Comparison of ENCODE assay signal across 1 cellular context in the genomic region with DNA sequence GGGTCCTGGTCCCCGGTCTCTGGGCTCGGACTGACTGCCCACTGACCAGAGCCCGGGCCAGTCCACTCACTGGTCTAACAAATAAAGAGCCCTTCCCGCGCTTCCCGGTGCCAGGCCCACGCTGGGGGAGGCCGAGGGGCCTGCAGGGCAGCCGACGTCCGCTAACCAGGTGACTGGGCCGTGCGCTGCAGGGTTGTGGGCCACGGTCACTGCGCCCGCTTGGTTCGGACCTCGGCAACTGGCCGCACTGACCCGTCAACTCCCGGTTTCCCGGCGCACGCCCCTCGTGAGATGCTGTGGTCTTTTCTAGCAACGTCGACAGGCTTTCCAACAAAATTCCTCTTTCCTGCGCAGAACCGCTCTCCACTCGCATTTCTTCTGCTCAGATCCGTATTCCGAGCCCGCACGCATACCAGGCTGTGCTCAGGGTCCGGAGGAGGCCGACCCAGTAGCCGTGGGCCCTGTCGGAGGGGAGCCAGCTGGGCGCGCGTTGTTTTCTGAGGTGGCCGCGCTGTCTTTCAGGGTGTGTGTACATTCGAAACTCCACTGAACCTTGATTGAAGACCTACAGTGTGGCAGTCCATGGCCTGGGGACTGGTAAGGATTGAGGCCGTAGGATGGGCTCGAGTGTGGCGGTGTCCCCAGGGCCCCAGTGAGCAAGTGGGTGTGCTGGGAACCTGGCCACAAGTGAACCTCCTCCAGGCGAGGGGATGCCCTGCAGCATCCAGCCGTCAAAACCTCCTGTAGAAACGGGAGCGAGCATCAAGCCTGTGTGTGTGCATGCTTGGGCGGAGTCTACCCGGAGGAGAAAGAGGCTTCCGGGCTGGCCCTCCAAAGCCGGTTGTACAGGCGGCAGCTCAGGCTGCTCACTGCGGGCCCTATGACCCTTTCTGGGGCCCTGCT.
A peak's percentile ranks its signal among the peaks of the same experiment; 100 is the strongest.
TF ChIP-seq lines count a peak whose summit lies in the region.

No MANE protein-coding gene starts in this region.

TF ChIP-seq in HepG2, 621 proteins besides CTCF, POLR2A, EP300 and RAD21 (continued from another document and continues in another):
- TF ChIP-seq GRHL1 (CRISPR knock-in tag; conservative IDR thresholded peaks at IDR 0.05) (no peak), ZMYM4 (CRISPR knock-in tag; IDR thresholded peaks at IDR 0.05) (no peak), ZNF670 (CRISPR knock-in tag; IDR thresholded peaks at IDR 0.05; ENCODE audit: borderline replicate concordance) (no peak), KAT7 (CRISPR knock-in tag; IDR thresholded peaks at IDR 0.05; ENCODE audit: borderline replicate concordance) (0 out of 2 replicates have a peak, but pooled peaks have one; percentile 26), EEA1 (CRISPR knock-in tag; IDR thresholded peaks at IDR 0.05; ENCODE audit: borderline replicate concordance) (no peak), ZNF280D (CRISPR knock-in tag; IDR thresholded peaks at IDR 0.05) (peak; percentile 21; the same call in 1 of the 2 replicates), ZNF841 (CRISPR knock-in tag; IDR thresholded peaks at IDR 0.05; ENCODE audit: borderline replicate concordance) (no peak), ETV6 (CRISPR knock-in tag; conservative IDR thresholded peaks at IDR 0.05) (no peak), ZBTB49 (CRISPR knock-in tag; IDR thresholded peaks at IDR 0.05; ENCODE audit: borderline replicate concordance) (no peak), ZNF260 (CRISPR knock-in tag; IDR thresholded peaks at IDR 0.05; ENCODE audit: borderline replicate concordance, low read depth) (no peak), ZNF343 (CRISPR knock-in tag; IDR thresholded peaks at IDR 0.05) (0 out of 2 replicates have a peak, but pooled peaks have one; percentile 50), ZKSCAN8 (CRISPR knock-in tag; IDR thresholded peaks at IDR 0.05; ENCODE audit: borderline replicate concordance) (no peak), CEBPG (CRISPR knock-in tag; IDR thresholded peaks at IDR 0.05) (no peak), THRA (CRISPR knock-in tag; IDR thresholded peaks at IDR 0.05; ENCODE audit: borderline replicate concordance) (no peak), ZNF879 (CRISPR knock-in tag; IDR thresholded peaks at IDR 0.05) (no peak), ZBTB14 (CRISPR knock-in tag; IDR thresholded peaks at IDR 0.05) (peak; percentile 78), ZNF749 (CRISPR knock-in tag; IDR thresholded peaks at IDR 0.05; ENCODE audit: borderline replicate concordance) (no peak), RFXANK (CRISPR knock-in tag; IDR thresholded peaks at IDR 0.05) (no peak), IRF9 (CRISPR knock-in tag; IDR thresholded peaks at IDR 0.05; ENCODE audit: borderline replicate concordance) (0 out of 2 replicates have a peak, but pooled peaks have one; percentile 40), STAG1 (CRISPR knock-in tag; IDR thresholded peaks at IDR 0.05) (no peak), SPEN (CRISPR knock-in tag; IDR thresholded peaks at IDR 0.05; ENCODE audit: low read depth) (no peak; the same call in 1 of the 2 replicates), ZNF724P (CRISPR knock-in tag; IDR thresholded peaks at IDR 0.05; ENCODE audit: borderline replicate concordance) (no peak), HOXA3 (CRISPR knock-in tag; IDR thresholded peaks at IDR 0.05) (no peak), REXO4 (CRISPR knock-in tag; IDR thresholded peaks at IDR 0.05; ENCODE audit: borderline replicate concordance) (0 out of 2 replicates have a peak, but pooled peaks have one; percentile 14), HOMEZ (CRISPR knock-in tag; IDR thresholded peaks at IDR 0.05; ENCODE audit: low read depth) (no peak), ZFP1 (CRISPR knock-in tag; IDR thresholded peaks at IDR 0.05) (no peak), SMAD9 (CRISPR knock-in tag; IDR thresholded peaks at IDR 0.05) (no peak), ZNF33A (CRISPR knock-in tag; IDR thresholded peaks at IDR 0.05; ENCODE audit: borderline replicate concordance) (0 out of 2 replicates have a peak, but pooled peaks have one; percentile 66), ATAD3A (CRISPR knock-in tag; IDR thresholded peaks at IDR 0.05) (no peak), ZNF337 (CRISPR knock-in tag; IDR thresholded peaks at IDR 0.05; ENCODE audit: borderline replicate concordance, low read depth) (peak; percentile 74; the same call in 1 of the 2 replicates), YY1 (IDR thresholded peaks at IDR 0.05; ENCODE audit: insufficient read depth, insufficient replicate concordance, low read depth, low read length) (peak; percentile 15), ZNF12 (CRISPR knock-in tag; IDR thresholded peaks at IDR 0.05) (no peak), PHF20 (CRISPR knock-in tag; IDR thresholded peaks at IDR 0.05) (peak; percentile 40), ESRRA (CRISPR knock-in tag; IDR thresholded peaks at IDR 0.05; ENCODE audit: low read depth) (no peak), MTF1 (CRISPR knock-in tag; IDR thresholded peaks at IDR 0.05) (no peak), U2AF1 (optimal IDR thresholded peaks at IDR 0.05; ENCODE audit: low read depth, low read length) (no peak), ZNF292 (CRISPR knock-in tag; IDR thresholded peaks at IDR 0.05; ENCODE audit: borderline replicate concordance, low read depth) (no peak), SKI (IDR thresholded peaks at IDR 0.05; ENCODE audit: partially characterized antibody) (no peak), ATRX (CRISPR knock-in tag; IDR thresholded peaks at IDR 0.05; ENCODE audit: borderline replicate concordance) (no peak), ZNF431 (CRISPR knock-in tag; IDR thresholded peaks at IDR 0.05; ENCODE audit: borderline replicate concordance, low read depth) (0 out of 2 replicates have a peak, but pooled peaks have one; percentile 31), NCOR1 (IDR thresholded peaks at IDR 0.05; ENCODE audit: borderline replicate concordance, low read length) (no peak)
- TF ChIP-seq, protein P1, sequence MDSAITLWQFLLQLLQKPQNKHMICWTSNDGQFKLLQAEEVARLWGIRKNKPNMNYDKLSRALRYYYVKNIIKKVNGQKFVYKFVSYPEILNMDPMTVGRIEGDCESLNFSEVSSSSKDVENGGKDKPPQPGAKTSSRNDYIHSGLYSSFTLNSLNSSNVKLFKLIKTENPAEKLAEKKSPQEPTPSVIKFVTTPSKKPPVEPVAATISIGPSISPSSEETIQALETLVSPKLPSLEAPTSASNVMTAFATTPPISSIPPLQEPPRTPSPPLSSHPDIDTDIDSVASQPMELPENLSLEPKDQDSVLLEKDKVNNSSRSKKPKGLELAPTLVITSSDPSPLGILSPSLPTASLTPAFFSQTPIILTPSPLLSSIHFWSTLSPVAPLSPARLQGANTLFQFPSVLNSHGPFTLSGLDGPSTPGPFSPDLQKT (CRISPR knock-in tag; IDR thresholded peaks at IDR 0.05; ENCODE audit: borderline replicate concordance): no peak
- TF ChIP-seq, protein P2, sequence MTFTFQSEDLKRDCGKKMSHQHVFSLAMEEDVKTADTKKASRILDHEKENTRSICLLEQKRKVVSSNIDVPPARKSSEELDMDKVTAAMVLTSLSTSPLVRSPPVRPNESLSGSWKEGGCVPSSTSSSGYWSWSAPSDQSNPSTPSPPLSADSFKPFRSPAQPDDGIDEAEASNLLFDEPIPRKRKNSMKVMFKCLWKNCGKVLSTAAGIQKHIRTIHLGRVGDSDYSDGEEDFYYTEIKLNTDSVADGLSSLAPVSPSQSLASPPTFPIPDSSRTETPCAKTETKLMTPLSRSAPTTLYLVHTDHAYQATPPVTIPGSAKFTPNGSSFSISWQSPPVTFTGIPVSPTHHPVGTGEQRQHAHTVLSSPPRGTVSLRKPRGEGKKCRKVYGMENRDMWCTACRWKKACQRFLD (CRISPR knock-in tag; IDR thresholded peaks at IDR 0.05; ENCODE audit: borderline replicate concordance): no peak
